In the genomic region with DNA sequence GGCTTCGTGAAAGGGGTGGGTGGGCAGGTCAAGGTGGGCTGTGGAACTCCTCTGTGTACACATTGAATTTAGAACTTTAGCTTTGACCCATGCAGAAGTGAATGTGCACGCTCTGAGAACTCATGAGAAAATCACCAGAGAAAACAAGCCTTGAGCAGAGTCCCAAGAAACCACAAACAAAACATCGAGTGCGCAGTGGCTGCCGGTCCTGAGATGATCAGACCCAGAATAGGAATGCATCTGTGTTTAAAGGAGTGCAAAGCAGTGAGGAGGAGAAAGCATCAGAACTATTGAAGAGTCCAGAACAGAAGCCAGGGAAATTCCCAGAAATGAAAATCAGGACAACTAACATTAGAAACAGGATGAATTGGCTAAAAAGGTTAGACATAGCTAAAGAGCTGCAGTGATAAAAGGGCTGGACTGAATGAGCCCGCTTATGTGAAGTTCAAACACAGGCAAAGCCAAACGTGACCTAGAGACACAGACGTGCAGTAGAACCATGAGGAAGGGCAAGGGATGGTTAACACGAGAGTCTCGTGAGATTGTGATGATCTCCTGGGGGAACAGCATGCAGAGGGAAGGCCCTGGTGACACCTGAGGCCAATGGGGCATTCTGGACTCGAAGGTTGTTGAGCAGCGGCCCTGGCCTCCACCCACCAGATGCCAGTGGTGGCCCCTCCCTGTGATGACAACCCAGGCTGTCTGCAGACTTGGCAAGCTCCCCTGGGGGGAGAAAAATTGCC, we compare ENCODE assay signal across 1 cellular context.
TF ChIP-seq lines count a peak whose summit lies in the region.

No MANE protein-coding gene starts in this region.

TF ChIP-seq in K562, 482 proteins besides CTCF, POLR2A, EP300 and RAD21:
- TF ChIP-seq, protein P1, sequence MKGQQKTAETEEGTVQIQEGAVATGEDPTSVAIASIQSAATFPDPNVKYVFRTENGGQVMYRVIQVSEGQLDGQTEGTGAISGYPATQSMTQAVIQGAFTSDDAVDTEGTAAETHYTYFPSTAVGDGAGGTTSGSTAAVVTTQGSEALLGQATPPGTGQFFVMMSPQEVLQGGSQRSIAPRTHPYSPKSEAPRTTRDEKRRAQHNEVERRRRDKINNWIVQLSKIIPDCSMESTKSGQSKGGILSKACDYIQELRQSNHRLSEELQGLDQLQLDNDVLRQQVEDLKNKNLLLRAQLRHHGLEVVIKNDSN (CRISPR knock-in tag; IDR thresholded peaks at IDR 0.05) = no peak
- TF ChIP-seq, protein P2, sequence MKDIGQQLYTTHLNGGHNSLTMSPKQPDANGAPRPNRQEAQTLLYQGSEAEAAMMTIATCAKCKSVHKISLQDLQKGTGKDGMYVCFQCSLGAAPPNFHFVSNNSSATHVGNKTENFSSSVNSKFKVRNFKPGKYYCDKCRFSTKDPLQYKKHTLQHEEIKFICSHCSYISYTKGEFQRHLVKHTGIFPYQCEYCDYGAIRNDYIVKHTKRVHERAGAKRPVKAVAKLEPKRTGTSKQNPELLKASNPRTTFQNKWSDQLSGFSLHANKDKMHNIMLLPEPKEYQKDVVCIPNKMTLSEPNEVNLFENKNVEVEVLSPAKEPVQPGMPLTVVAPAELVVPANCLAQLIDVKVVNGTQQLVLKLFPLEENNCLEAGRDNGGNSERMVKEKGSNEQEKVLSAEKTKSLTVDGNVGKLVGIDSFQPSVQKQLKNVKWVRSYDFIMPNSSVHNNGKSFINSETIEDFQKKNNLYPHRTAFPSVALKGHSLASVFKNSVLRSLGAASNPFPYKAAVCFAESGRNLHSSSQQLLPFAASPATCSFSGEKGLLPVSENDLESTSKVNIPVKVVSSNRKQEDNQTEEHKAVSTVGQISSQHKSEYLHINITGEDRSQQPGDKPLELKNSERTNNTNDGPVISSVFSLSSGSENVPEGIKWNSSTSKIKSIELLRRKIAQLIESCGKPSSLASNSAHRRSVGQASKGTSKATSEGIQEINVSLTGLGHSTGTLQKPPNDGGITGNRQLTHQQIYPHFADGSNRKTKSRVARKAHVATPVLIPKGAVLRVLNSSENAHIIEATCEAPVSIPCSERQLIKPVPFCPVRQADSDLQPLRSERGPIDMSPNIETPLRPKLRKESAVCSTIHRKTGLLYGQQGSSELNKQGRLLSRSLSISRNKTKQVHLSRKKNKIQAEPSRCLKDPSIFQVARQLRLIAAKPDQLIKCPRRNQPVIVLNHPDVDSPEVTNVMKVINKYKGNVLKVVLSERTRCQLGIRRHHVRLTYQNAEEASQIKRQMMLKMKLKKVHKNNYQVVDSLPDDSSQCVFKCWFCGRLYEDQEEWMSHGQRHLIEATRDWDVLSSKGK (CRISPR knock-in tag; IDR thresholded peaks at IDR 0.05) = no peak
- TF ChIP-seq CHD2 (IDR thresholded peaks at IDR 0.05; ENCODE audit: low read depth, low read length) = peak; percentile 51; the same call in 1 of the 2 replicates
- no peak for TF ChIP-seq SAFB2 (IDR thresholded peaks at IDR 0.05; ENCODE audit: borderline replicate concordance, low read depth, low read length, severe bottlenecking)
- TF ChIP-seq, protein P3, sequence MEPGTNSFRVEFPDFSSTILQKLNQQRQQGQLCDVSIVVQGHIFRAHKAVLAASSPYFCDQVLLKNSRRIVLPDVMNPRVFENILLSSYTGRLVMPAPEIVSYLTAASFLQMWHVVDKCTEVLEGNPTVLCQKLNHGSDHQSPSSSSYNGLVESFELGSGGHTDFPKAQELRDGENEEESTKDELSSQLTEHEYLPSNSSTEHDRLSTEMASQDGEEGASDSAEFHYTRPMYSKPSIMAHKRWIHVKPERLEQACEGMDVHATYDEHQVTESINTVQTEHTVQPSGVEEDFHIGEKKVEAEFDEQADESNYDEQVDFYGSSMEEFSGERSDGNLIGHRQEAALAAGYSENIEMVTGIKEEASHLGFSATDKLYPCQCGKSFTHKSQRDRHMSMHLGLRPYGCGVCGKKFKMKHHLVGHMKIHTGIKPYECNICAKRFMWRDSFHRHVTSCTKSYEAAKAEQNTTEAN (CRISPR knock-in tag; IDR thresholded peaks at IDR 0.05) = no peak
- no peak for TF ChIP-seq ZNF354B (CRISPR knock-in tag; IDR thresholded peaks at IDR 0.05)
- no peak for TF ChIP-seq ZNF707 (CRISPR knock-in tag; conservative IDR thresholded peaks at IDR 0.05)
